Comparison of ENCODE assay signal across 1 cellular context in the genomic region with DNA sequence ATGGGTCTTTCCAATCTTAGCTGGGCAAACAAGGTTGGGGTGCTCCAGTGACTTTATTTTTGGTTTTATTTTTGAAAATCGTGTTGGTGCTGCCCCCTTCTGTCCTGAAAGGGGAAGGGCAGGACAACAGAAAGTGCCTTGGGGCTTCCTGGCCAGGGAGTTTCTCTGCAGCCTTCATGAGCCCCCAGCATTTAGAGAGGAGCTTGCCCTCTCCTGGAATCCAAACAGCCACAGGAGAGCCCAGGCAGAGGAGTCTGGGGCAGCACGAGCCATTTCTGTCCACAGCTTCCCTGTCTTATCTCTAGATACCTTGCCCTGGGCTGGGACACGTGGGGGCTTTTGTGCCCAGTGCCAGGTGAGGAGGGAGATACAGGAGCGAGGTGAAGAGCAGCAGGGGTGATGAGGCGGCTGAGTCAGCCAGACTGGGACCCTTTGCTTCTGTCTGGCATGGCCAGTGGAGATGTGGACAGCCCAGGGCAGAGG.
TF ChIP-seq lines count a peak whose summit lies in the region.

No MANE protein-coding gene starts in this region.

TF ChIP-seq in liver, 16 proteins besides CTCF, POLR2A, EP300 and RAD21 (continued from another document):
- TF ChIP-seq, protein P1, sequence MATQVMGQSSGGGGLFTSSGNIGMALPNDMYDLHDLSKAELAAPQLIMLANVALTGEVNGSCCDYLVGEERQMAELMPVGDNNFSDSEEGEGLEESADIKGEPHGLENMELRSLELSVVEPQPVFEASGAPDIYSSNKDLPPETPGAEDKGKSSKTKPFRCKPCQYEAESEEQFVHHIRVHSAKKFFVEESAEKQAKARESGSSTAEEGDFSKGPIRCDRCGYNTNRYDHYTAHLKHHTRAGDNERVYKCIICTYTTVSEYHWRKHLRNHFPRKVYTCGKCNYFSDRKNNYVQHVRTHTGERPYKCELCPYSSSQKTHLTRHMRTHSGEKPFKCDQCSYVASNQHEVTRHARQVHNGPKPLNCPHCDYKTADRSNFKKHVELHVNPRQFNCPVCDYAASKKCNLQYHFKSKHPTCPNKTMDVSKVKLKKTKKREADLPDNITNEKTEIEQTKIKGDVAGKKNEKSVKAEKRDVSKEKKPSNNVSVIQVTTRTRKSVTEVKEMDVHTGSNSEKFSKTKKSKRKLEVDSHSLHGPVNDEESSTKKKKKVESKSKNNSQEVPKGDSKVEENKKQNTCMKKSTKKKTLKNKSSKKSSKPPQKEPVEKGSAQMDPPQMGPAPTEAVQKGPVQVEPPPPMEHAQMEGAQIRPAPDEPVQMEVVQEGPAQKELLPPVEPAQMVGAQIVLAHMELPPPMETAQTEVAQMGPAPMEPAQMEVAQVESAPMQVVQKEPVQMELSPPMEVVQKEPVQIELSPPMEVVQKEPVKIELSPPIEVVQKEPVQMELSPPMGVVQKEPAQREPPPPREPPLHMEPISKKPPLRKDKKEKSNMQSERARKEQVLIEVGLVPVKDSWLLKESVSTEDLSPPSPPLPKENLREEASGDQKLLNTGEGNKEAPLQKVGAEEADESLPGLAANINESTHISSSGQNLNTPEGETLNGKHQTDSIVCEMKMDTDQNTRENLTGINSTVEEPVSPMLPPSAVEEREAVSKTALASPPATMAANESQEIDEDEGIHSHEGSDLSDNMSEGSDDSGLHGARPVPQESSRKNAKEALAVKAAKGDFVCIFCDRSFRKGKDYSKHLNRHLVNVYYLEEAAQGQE (IDR thresholded peaks at IDR 0.05): no peak
